In the genomic region with DNA sequence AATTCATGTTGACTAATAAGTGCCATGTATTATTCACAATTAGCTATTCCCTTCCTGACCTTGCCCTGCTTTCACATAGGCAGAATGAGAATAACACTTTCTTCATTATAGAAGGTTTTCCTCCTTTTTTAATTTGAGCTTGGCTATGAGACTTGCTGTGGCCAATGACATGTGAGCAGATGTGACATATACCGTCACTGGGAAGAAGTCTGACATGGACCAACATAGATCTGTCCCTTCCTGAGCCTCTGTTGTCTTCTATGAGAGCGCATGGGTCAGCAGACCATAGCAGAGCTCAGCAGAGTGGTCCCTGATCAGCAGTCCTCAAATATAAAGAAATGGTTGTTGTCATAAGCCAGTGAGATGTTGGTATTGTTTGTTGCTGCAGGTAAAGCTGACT, we compare ENCODE assay signal across 9 cellular contexts.
"Had no signal": no experiment of that assay in that cellular context is flagged by ENCODE, and none has a peak within 500 bp of the region (broad histone marks: within the 10 kb centered on the region; RNA-seq: fewer than 3 reads in every experiment).

No MANE protein-coding gene starts in this region.

- FAIRE-seq: H54, K562 had no signal

- H3K4me3 ChIP-seq: GM23248, K562 had no signal

- H3K27ac ChIP-seq: GM23248, HL-60 had no signal

- DNase-seq: GM23248, GOT3, H9, HCEC 1CT, IMR-90, KG1 had no signal

- H3K27ac Mint-ChIP-seq: H9 had no signal

- H3K4me3 Mint-ChIP-seq: H9 had no signal

- H3K9me3 Mint-ChIP-seq: H9 had no signal

- H3K9ac ChIP-seq: GM23248 had no signal

- H2AFZ ChIP-seq: GM23248 had no signal

- ATAC-seq: K562 had no signal
